18 cellular contexts compared by ENCODE assay signal in the genomic region with DNA sequence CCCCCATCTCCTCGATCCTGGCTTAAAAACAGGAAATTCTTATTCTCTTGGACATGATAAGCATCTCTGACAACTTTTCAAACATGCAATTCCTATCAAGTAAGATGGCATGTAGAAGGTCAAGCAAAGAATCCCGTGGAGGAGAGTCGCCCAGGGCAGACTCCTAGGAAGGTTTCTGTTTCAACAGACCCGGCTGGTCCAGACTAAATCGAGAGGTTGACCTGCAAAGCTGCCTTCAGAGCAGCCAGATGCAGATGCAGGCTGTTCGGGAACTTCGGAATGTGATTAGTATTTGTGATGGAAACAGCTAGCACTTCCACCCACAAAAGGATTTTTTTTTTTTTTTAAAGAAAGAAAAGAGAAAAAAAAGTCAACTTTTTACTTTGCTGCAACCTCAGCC.
DNase-seq lines count a peak whose midpoint lies in the region; ATAC-seq and TF ChIP-seq lines count a peak whose summit lies in the region.
"Had no signal": no experiment of that assay in that cellular context is flagged by ENCODE, and none has a peak within 500 bp of the region (broad histone marks: within the 10 kb centered on the region; RNA-seq: fewer than 3 reads in every experiment).

No MANE protein-coding gene starts in this region.

- H3K4me1 ChIP-seq in GM23338 (ENCODE audit: insufficient read depth) (peaks cover 47% of the 10 kb centered on the region), NT2/D1 (ENCODE audit: insufficient read depth, insufficient read length) (peaks cover 5% of the 10 kb centered on the region), trophoblast cell (ENCODE audit: control insufficient read depth in 1 of 2, insufficient read depth in 2 of 2, low read length in 2 of 2) (peaks cover 11 to 15% of the 10 kb centered on the region in 2 experiments)
- H3K4me1 ChIP-seq: left lung had no signal

- peaks cover 23% of the 10 kb centered on the region for H3K79me1 ChIP-seq in trophoblast cell (ENCODE audit: low read length)

- H3K36me3 ChIP-seq in GM23338 (ENCODE audit: insufficient read depth) (no peaks in the 10 kb centered on the region), NT2/D1 (ENCODE audit: insufficient read depth, insufficient read length, low read length) (no peaks in the 10 kb centered on the region), trophoblast cell (ENCODE audit: control insufficient read depth in 1 of 2, insufficient read depth in 2 of 2, low read length in 2 of 2) (peaks cover 2 to 3% of the 10 kb centered on the region in 2 experiments)
- H3K36me3 ChIP-seq: gastrocnemius medialis, left lung had no signal

- H3K9me3 ChIP-seq in NT2/D1 (ENCODE audit: insufficient read depth, low read length), result no peaks in the 10 kb centered on the region
- no peaks in the 10 kb centered on the region for H3K9me3 ChIP-seq in trophoblast cell (ENCODE audit: insufficient read depth, low read depth, low read length)
- H3K9me3 ChIP-seq: gastrocnemius medialis, left lung had no signal

- peaks cover 2% of the 10 kb centered on the region for H3K27me3 Mint-ChIP-seq in GM23338 (ENCODE audit: insufficient read depth, low read depth, poor library complexity)
- H3K27me3 Mint-ChIP-seq in activated naive CD8-positive, alpha-beta T cell treated with anti-CD3 and anti-CD28 coated beads, Interleukin-2, amount 50 U/mL, for 24 hours, result peaks cover 5% of the 10 kb centered on the region

- peaks cover 51% of the 10 kb centered on the region for H3K4me1 Mint-ChIP-seq in GM23338
- peaks cover 2% of the 10 kb centered on the region for H3K4me1 Mint-ChIP-seq in activated naive CD8-positive, alpha-beta T cell treated with anti-CD3 and anti-CD28 coated beads, Interleukin-2, amount 50 U/mL, for 24 hours
- H3K4me1 Mint-ChIP-seq: CD8-positive, alpha-beta memory T cell had no signal

- no peak overlapping the region for H3K4ac ChIP-seq in trophoblast cell (ENCODE audit: low read depth, low read length)

- H3K23ac ChIP-seq in trophoblast cell (ENCODE audit: low read length), result no peak overlapping the region

- H3K36me3 Mint-ChIP-seq in GM23338 (ENCODE audit: low read depth), result no peaks in the 10 kb centered on the region
- H3K36me3 Mint-ChIP-seq in activated naive CD8-positive, alpha-beta T cell treated with anti-CD3 and anti-CD28 coated beads, Interleukin-2, amount 50 U/mL, for 24 hours (ENCODE audit: low read depth), result no peaks in the 10 kb centered on the region
- H3K36me3 Mint-ChIP-seq: CD8-positive, alpha-beta memory T cell had no signal

- H3K27me3 ChIP-seq in GM23338 (ENCODE audit: insufficient read depth), result no peaks in the 10 kb centered on the region
- no peaks in the 10 kb centered on the region for H3K27me3 ChIP-seq in NT2/D1 (ENCODE audit: insufficient read depth, insufficient read length)
- no peaks in the 10 kb centered on the region for H3K27me3 ChIP-seq in trophoblast cell (ENCODE audit: insufficient read depth, low read length)
- H3K27me3 ChIP-seq: gastrocnemius medialis, left lung had no signal

- no peaks in the 10 kb centered on the region for H3F3A ChIP-seq in GM23338 (replicated peaks; ENCODE audit: low read depth)

- H3K4me3 ChIP-seq in GM23338 (peak overlapping the region; percentile 25), NT2/D1 (ENCODE audit: insufficient read length, low read depth) (no peak overlapping the region), fibroblast of pulmonary artery (replicated peaks; ENCODE audit: low read depth, low read length) (no peak overlapping the region), trophoblast cell (ENCODE audit: low read depth, low read length) (no peak overlapping the region)
- H3K4me3 ChIP-seq: gastrocnemius medialis, K562, left lung had no signal

- H4K20me1 ChIP-seq in GM23338 (replicated peaks; ENCODE audit: insufficient read depth), result no peaks in the 10 kb centered on the region

- H3K9me2 ChIP-seq in GM23338 (ENCODE audit: insufficient read depth), result 0 out of 2 replicates have a peak, but pooled peaks cover 4% of the 10 kb centered on the region

- no CpG with 5 or more reads among the region's 7 CpGs for WGBS in trophoblast cell (ENCODE audit: extremely low coverage, insufficient coverage, insufficient read length)

- no peaks in the 10 kb centered on the region for H3K9me3 Mint-ChIP-seq in GM23338
- H3K9me3 Mint-ChIP-seq in activated naive CD8-positive, alpha-beta T cell treated with anti-CD3 and anti-CD28 coated beads, Interleukin-2, amount 50 U/mL, for 24 hours, result no peaks in the 10 kb centered on the region
- H3K9me3 Mint-ChIP-seq: CD8-positive, alpha-beta memory T cell; dendritic cell treated with granulocyte-macrophage colony-stimulating factor and Interleukin-4, amounts not matched to agents 40 ng/mL and 50 ng/mL, for 4 days had no signal

- H2BK5ac ChIP-seq in trophoblast cell (ENCODE audit: low read depth, low read length, poor library complexity), result peak overlapping the region; percentile 98

- peak; percentile 80 for DNase-seq in GM23338 (ENCODE audit: low spot score)
- peak; percentile 77 for DNase-seq in NT2/D1 (ENCODE audit: low read depth, low spot score)
- peak; percentile 21 for DNase-seq in fibroblast of pulmonary artery (ENCODE audit: low read depth)
- DNase-seq in trophoblast cell, result peak; percentile 83 to 87
- DNase-seq in T-helper 9 cell, result no peak
- DNase-seq in NCI-H1417 treated with DMSO at 0.1 percent for 48 hours (lab: John Stamatoyannopoulos, UW), result no peak
- no peak for DNase-seq in activated naive CD8-positive, alpha-beta T cell treated with anti-CD3 and anti-CD28 coated beads, Interleukin-2, amount 50 U/mL, for 24 hours
- DNase-seq: activated CD4-positive, alpha-beta T cell treated with anti-CD3 and anti-CD28 coated beads for 36 hours; CD8-positive, alpha-beta memory T cell; gastrocnemius medialis; left lung; NCI-H2081 treated with DMSO at 0.1 percent for 48 hours; retina; stimulated activated CD4-positive, alpha-beta T cell treated with anti-CD3 and anti-CD28 coated beads, Interleukin-12 subunit alpha, Interleukin-12 subunit beta, amount 100 ng/mL, for 4 hours had no signal

- H3K9ac ChIP-seq in NT2/D1 (ENCODE audit: insufficient read length, low read depth), result no peak overlapping the region
- H3K9ac ChIP-seq in trophoblast cell (ENCODE audit: low read length), result no peak overlapping the region

- H3K27ac Mint-ChIP-seq in GM23338, result peak overlapping the region; percentile 76; the same call in 1 of the 2 replicates
- no peak overlapping the region for H3K27ac Mint-ChIP-seq in activated naive CD8-positive, alpha-beta T cell treated with anti-CD3 and anti-CD28 coated beads, Interleukin-2, amount 50 U/mL, for 24 hours
- H3K27ac Mint-ChIP-seq: activated CD4-positive, alpha-beta T cell treated with anti-CD3 and anti-CD28 coated beads for 36 hours; activated T-helper 1 cell treated with anti-CD3 and anti-CD28 coated beads, Interleukin-12 subunit alpha, Interleukin-12 subunit beta, Interleukin-2, Interleukin-4 antibody, amounts not matched to agents 30 ng/mL and 10 ng/mL and 1 ng/mL, durations not matched to agents 14 hours and 24 hours and 36 hours; CD8-positive, alpha-beta memory T cell; dendritic cell treated with granulocyte-macrophage colony-stimulating factor and Interleukin-4, amounts not matched to agents 40 ng/mL and 50 ng/mL, for 4 days had no signal

- ATAC-seq in GM23338 (peak; percentile 88), GM19467 (IDR thresholded peaks at IDR 0.05; ENCODE audit: unreplicated experiment) (no peak)
- ATAC-seq in activated naive CD8-positive, alpha-beta T cell treated with anti-CD3 and anti-CD28 coated beads, Interleukin-2, amount 50 U/mL, for 24 hours, result no peak
- ATAC-seq: activated CD4-positive, alpha-beta T cell treated with anti-CD3 and anti-CD28 coated beads for 36 hours; gastrocnemius medialis; K562; left lung had no signal

- H4K8ac ChIP-seq in trophoblast cell (ENCODE audit: low read depth, low read length), result no peak overlapping the region

- no peak overlapping the region for H4K91ac ChIP-seq in trophoblast cell (ENCODE audit: low read depth, low read length)

- no peak overlapping the region for H2AFZ ChIP-seq in GM23338
- H2AFZ ChIP-seq in trophoblast cell (ENCODE audit: insufficient read depth, low read length, poor library complexity), result no peak overlapping the region

- no peak for TF ChIP-seq CTCF in GM23338 (conservative IDR thresholded peaks at IDR 0.05; ENCODE audit: low read depth in 2 of 2)
- TF ChIP-seq CTCF in fibroblast of pulmonary artery (IDR thresholded peaks at IDR 0.05; ENCODE audit: low read length, missing control alignments), result no peak

- H3K79me2 ChIP-seq in GM23338 (replicated peaks; ENCODE audit: insufficient read depth), result no peaks in the 10 kb centered on the region
- H3K79me2 ChIP-seq in trophoblast cell (ENCODE audit: control insufficient read depth, insufficient read depth, low read length, poor library complexity), result peaks cover 2% of the 10 kb centered on the region

- H2BK120ac ChIP-seq in trophoblast cell (ENCODE audit: insufficient read depth, low read length, poor library complexity), result no peak overlapping the region

- no peak overlapping the region for H2AK5ac ChIP-seq in trophoblast cell (ENCODE audit: low read length)

- no peak overlapping the region for H3K14ac ChIP-seq in trophoblast cell (ENCODE audit: low read length)

- H3K18ac ChIP-seq in trophoblast cell (ENCODE audit: low read length), result no peak overlapping the region

- H3K4me3 Mint-ChIP-seq in GM23338, result peak overlapping the region; percentile 56
- no peak overlapping the region for H3K4me3 Mint-ChIP-seq in activated naive CD8-positive, alpha-beta T cell treated with anti-CD3 and anti-CD28 coated beads, Interleukin-2, amount 50 U/mL, for 24 hours
- H3K4me3 Mint-ChIP-seq: activated CD4-positive, alpha-beta T cell treated with anti-CD3 and anti-CD28 coated beads for 36 hours; activated T-helper 1 cell treated with anti-CD3 and anti-CD28 coated beads, Interleukin-12 subunit alpha, Interleukin-12 subunit beta, Interleukin-2, Interleukin-4 antibody, amounts not matched to agents 30 ng/mL and 10 ng/mL and 1 ng/mL, durations not matched to agents 14 hours and 24 hours and 36 hours; CD8-positive, alpha-beta memory T cell; dendritic cell treated with granulocyte-macrophage colony-stimulating factor and Interleukin-4, amounts not matched to agents 40 ng/mL and 50 ng/mL, for 4 days had no signal

- H2BK12ac ChIP-seq in trophoblast cell (ENCODE audit: low read length), result no peak overlapping the region

- H4K12ac ChIP-seq in trophoblast cell (ENCODE audit: low read depth, low read length), result no peak overlapping the region

- H3K27ac ChIP-seq in GM23338 (ENCODE audit: low read depth) (peak overlapping the region; percentile 90), trophoblast cell (ENCODE audit: low read depth, low read length) (peak overlapping the region; percentile 96)
- H3K27ac ChIP-seq: gastrocnemius medialis, left lung had no signal

- H3K4me2 ChIP-seq in GM23338 (peak overlapping the region; percentile 73), trophoblast cell (ENCODE audit: low read length) (peak overlapping the region; percentile 42)

Comparison
In these comparisons a context has a peak if more than half of its experiments do, and no peak if none do; other contexts are left out.
1. DNase-seq: peak in GM23338 (single experiment), NT2/D1 (single experiment), fibroblast of pulmonary artery (single experiment) and trophoblast cell (2 of 2); none in T-helper 9 cell (single experiment), NCI-H1417 treated with DMSO at 0.1 percent for 48 hours (single experiment) and activated naive CD8-positive, alpha-beta T cell treated with anti-CD3 and anti-CD28 coated beads, Interleukin-2, amount 50 U/mL, for 24 hours (single experiment).